ENCODE assay signal across 12 cellular contexts in genomic region chr3:46958469-46959168, GRCh38. TPM values are rescaled to one million over a fixed set of nuclear protein-coding genes. Genes with fewer than 3 reads are reported as not detected.
DNase-seq lines count a peak whose midpoint lies in the region; ATAC-seq, FAIRE-seq and TF ChIP-seq lines count a peak whose summit lies in the region.
"Had no signal": no experiment of that assay in that cellular context is flagged by ENCODE, and none has a peak within 500 bp of the region (broad histone marks: within the 10 kb centered on the region; RNA-seq: fewer than 3 reads in every experiment).

No MANE protein-coding gene starts in this region.

- peaks cover 96% of the 10 kb centered on the region for H4K20me1 ChIP-seq in BLaER1

- no peak overlapping the region for H3K27ac ChIP-seq in BLaER1
- H3K27ac ChIP-seq: VCaP had no signal

- peaks cover 11% of the 10 kb centered on the region for H3K9me3 ChIP-seq in BLaER1

- H3K36me3 ChIP-seq in BLaER1 = peaks cover 67% of the 10 kb centered on the region

- H3K27ac Mint-ChIP-seq in IgD-negative memory B cell (peak overlapping the region; percentile 62 to 87 (median 81)), nephron progenitor cell (peak overlapping the region; percentile 68)
- H3K27ac Mint-ChIP-seq in central memory CD8-positive, alpha-beta T cell (ENCODE audit: low read depth) = peak overlapping the region; percentile 88

- H3K4me3 Mint-ChIP-seq in IgD-negative memory B cell = no peak overlapping the region
- H3K4me3 Mint-ChIP-seq in central memory CD8-positive, alpha-beta T cell = peak overlapping the region; percentile 51
- no peak overlapping the region for H3K4me3 Mint-ChIP-seq in nephron progenitor cell

- no peak for DNase-seq in central memory CD8-positive, alpha-beta T cell (ENCODE audit: low spot score in 2 of 2)
- DNase-seq in nephron progenitor cell (no peak), NCI-H1048 (lab: John Stamatoyannopoulos, UW) (no peak), urothelium cell line (ENCODE audit: low spot score) (no peak)
- DNase-seq: HCEC 1CT, KG1, NCI-H2171 treated with DMSO at 0.1 percent for 48 hours had no signal

- TF ChIP-seq POLR2A in GM18505 (IDR thresholded peaks at IDR 0.05; ENCODE audit: borderline replicate concordance, extremely low read depth, insufficient read depth, insufficient read length) = no peak

- H3K9me3 Mint-ChIP-seq in IgD-negative memory B cell = no peaks in the 10 kb centered on the region
- H3K9me3 Mint-ChIP-seq in central memory CD8-positive, alpha-beta T cell = no peaks in the 10 kb centered on the region
- H3K9me3 Mint-ChIP-seq in nephron progenitor cell = peaks cover 13% of the 10 kb centered on the region

- H3K4me2 ChIP-seq in BLaER1 = peak overlapping the region; percentile 29

- H3K27me3 ChIP-seq in BLaER1 = no peaks in the 10 kb centered on the region

- TF ChIP-seq CTCF in nephron progenitor cell (IDR thresholded peaks at IDR 0.05) = no peak

- H3K4me1 Mint-ChIP-seq in IgD-negative memory B cell (peaks cover 60 to 72% (median 62%) of the 10 kb centered on the region in 3 donors), nephron progenitor cell (peaks cover 59% of the 10 kb centered on the region)
- peaks cover 84% of the 10 kb centered on the region for H3K4me1 Mint-ChIP-seq in central memory CD8-positive, alpha-beta T cell

- no peaks in the 10 kb centered on the region for H3K27me3 Mint-ChIP-seq in IgD-negative memory B cell
- H3K27me3 Mint-ChIP-seq in central memory CD8-positive, alpha-beta T cell = no peaks in the 10 kb centered on the region
- no peaks in the 10 kb centered on the region for H3K27me3 Mint-ChIP-seq in nephron progenitor cell (ENCODE audit: low read depth, poor library complexity)

- H3K4me1 ChIP-seq in BLaER1 = peaks cover 71% of the 10 kb centered on the region

- no peak overlapping the region for H3K9ac ChIP-seq in BLaER1

- peak; percentile 5 for ATAC-seq in central memory CD8-positive, alpha-beta T cell (replicated peaks; ENCODE audit: extremely low read depth, poor library complexity, severe bottlenecking)
- ATAC-seq in GM18505 (IDR thresholded peaks at IDR 0.05; ENCODE audit: unreplicated experiment) = no peak
- no peak for ATAC-seq in GM19463 (IDR thresholded peaks at IDR 0.05; ENCODE audit: unreplicated experiment)

- no peak overlapping the region for H3K4me3 ChIP-seq in BLaER1

- no peak for FAIRE-seq in urothelium cell line (lab: Jason Lieb, UNC)

- H3K36me3 Mint-ChIP-seq in IgD-negative memory B cell (no peaks in the 10 kb centered on the region), nephron progenitor cell (ENCODE audit: low read depth) (peaks cover 19% of the 10 kb centered on the region)
- H3K36me3 Mint-ChIP-seq in central memory CD8-positive, alpha-beta T cell (ENCODE audit: insufficient read depth) = peaks cover 12% of the 10 kb centered on the region

RNA-seq across cellular contexts. Expression of gene CCDC12, which starts 17.9 kb away (rescaled TPM):
- polyA plus RNA-seq in IgD-negative memory B cell = 151 TPM

RNA-seq across cellular contexts. Expression of gene NBEAL2, which starts 20.8 kb away (rescaled TPM):
- 6.7 TPM for polyA plus RNA-seq in IgD-negative memory B cell
